1 cellular context compared by ENCODE assay signal in the genomic region with DNA sequence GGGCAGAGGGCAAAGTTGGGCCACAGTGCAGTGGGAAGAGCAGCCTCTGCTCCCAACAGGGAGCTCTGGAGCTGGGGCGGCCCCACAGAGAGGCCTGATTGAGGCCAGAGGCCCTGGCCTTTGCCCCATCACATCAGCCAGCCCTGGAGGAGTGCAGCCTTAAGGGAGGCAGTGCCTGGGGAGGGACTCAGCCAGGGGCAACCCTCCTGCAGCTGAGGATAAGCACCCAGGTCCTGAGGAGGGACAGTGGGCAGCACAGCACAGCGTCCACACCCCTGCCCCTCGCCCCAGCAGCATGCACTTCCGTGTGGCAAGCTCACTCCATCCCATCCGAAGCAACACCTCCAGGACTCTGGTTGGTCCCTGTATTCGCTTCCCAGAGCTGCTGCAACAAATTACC.
TF ChIP-seq lines count a peak whose summit lies in the region.

No MANE protein-coding gene starts in this region.

TF ChIP-seq in HepG2, 621 proteins besides CTCF, POLR2A, EP300 and RAD21 (continued from another document):
- TF ChIP-seq, protein P1, sequence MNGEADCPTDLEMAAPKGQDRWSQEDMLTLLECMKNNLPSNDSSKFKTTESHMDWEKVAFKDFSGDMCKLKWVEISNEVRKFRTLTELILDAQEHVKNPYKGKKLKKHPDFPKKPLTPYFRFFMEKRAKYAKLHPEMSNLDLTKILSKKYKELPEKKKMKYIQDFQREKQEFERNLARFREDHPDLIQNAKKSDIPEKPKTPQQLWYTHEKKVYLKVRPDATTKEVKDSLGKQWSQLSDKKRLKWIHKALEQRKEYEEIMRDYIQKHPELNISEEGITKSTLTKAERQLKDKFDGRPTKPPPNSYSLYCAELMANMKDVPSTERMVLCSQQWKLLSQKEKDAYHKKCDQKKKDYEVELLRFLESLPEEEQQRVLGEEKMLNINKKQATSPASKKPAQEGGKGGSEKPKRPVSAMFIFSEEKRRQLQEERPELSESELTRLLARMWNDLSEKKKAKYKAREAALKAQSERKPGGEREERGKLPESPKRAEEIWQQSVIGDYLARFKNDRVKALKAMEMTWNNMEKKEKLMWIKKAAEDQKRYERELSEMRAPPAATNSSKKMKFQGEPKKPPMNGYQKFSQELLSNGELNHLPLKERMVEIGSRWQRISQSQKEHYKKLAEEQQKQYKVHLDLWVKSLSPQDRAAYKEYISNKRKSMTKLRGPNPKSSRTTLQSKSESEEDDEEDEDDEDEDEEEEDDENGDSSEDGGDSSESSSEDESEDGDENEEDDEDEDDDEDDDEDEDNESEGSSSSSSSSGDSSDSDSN (CRISPR knock-in tag; IDR thresholded peaks at IDR 0.05): peak; percentile 79
- TF ChIP-seq THAP9 (CRISPR knock-in tag; IDR thresholded peaks at IDR 0.05; ENCODE audit: borderline replicate concordance): no peak
- TF ChIP-seq FOXJ3 (CRISPR knock-in tag; IDR thresholded peaks at IDR 0.05; ENCODE audit: borderline replicate concordance): no peak
- TF ChIP-seq, protein P2, sequence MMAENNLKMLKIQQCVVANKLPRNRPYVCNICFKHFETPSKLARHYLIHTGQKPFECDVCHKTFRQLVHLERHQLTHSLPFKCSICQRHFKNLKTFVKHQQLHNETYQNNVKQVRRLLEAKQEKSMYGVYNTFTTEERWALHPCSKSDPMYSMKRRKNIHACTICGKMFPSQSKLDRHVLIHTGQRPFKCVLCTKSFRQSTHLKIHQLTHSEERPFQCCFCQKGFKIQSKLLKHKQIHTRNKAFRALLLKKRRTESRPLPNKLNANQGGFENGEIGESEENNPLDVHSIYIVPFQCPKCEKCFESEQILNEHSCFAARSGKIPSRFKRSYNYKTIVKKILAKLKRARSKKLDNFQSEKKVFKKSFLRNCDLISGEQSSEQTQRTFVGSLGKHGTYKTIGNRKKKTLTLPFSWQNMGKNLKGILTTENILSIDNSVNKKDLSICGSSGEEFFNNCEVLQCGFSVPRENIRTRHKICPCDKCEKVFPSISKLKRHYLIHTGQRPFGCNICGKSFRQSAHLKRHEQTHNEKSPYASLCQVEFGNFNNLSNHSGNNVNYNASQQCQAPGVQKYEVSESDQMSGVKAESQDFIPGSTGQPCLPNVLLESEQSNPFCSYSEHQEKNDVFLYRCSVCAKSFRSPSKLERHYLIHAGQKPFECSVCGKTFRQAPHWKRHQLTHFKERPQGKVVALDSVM (CRISPR knock-in tag; IDR thresholded peaks at IDR 0.05): 0 out of 2 replicates have a peak, but pooled peaks have one; percentile 24
- TF ChIP-seq E2F2 (CRISPR knock-in tag; IDR thresholded peaks at IDR 0.05; ENCODE audit: borderline replicate concordance): no peak
- TF ChIP-seq ZNF75D (CRISPR knock-in tag; IDR thresholded peaks at IDR 0.05; ENCODE audit: borderline replicate concordance): no peak
- no peak for TF ChIP-seq ZC3H4 (CRISPR knock-in tag; IDR thresholded peaks at IDR 0.05; ENCODE audit: borderline replicate concordance)
- no peak for TF ChIP-seq POLR2AphosphoS5 (IDR thresholded peaks at IDR 0.05; ENCODE audit: low read depth, low read length)
- TF ChIP-seq ZNF687 (CRISPR knock-in tag; IDR thresholded peaks at IDR 0.05): peak; percentile 43; the same call in 1 of the 2 replicates
- no peak for TF ChIP-seq HNF4G (IDR thresholded peaks at IDR 0.05; ENCODE audit: borderline replicate concordance, low read depth, low read length)
- no peak for TF ChIP-seq HNF4G (CRISPR knock-in tag; IDR thresholded peaks at IDR 0.05; ENCODE audit: borderline replicate concordance, low read depth)
- no peak for TF ChIP-seq PHF8 (CRISPR knock-in tag; IDR thresholded peaks at IDR 0.05)
- 0 out of 2 replicates have a peak, but pooled peaks have one; percentile 15 for TF ChIP-seq GABPB1 (CRISPR knock-in tag; IDR thresholded peaks at IDR 0.05)
- no peak for TF ChIP-seq TRIM22 (IDR thresholded peaks at IDR 0.05)
